ENCODE assay signal across 1 cellular context in genomic region chr6:3751019-3751729, GRCh38.
TF ChIP-seq lines count a peak whose summit lies in the region.

Gene PXDC1, minus strand, starts transcription at chr6:3751713. Its CDS starts 182 bp downstream, at chr6:3751531.

TF ChIP-seq in IMR-90, 13 proteins besides CTCF, POLR2A, EP300 and RAD21 (continued from another document):
- TF ChIP-seq CEBPB (IDR thresholded peaks at IDR 0.05; ENCODE audit: low read depth, low read length) (no peak), NFE2L2 (IDR thresholded peaks at IDR 0.05; ENCODE audit: low read depth, low read length) (no peak), MAFK (IDR thresholded peaks at IDR 0.05; ENCODE audit: low read depth, low read length) (no peak)
